ENCODE assay signal across 1 cellular context in genomic region chr16:70419384-70420327, GRCh38.
TF ChIP-seq lines count a peak whose summit lies in the region.

No MANE protein-coding gene starts in this region.

TF ChIP-seq in HepG2, 621 proteins besides CTCF, POLR2A, EP300 and RAD21 (continues in another document):
- TF ChIP-seq ZNF30 (CRISPR knock-in tag; IDR thresholded peaks at IDR 0.05) (no peak), SAP130 (CRISPR knock-in tag; IDR thresholded peaks at IDR 0.05; ENCODE audit: low read depth) (0 out of 2 replicates have a peak, but pooled peaks have one; percentile 3), TOE1 (CRISPR knock-in tag; IDR thresholded peaks at IDR 0.05) (no peak), ZNF687 (CRISPR knock-in tag; IDR thresholded peaks at IDR 0.05) (peak; percentile 68; the same call in 1 of the 2 replicates), UBTF (CRISPR knock-in tag; IDR thresholded peaks at IDR 0.05) (0 out of 2 replicates have a peak, but pooled peaks have one; percentile 12), NR0B2 (CRISPR knock-in tag; IDR thresholded peaks at IDR 0.05) (0 out of 2 replicates have a peak, but pooled peaks have one; percentile 14), HNF1A (IDR thresholded peaks at IDR 0.05; ENCODE audit: low read depth) (no peak), HNF1A (CRISPR knock-in tag; IDR thresholded peaks at IDR 0.05; ENCODE audit: borderline replicate concordance) (no peak), ZSCAN31 (CRISPR knock-in tag; IDR thresholded peaks at IDR 0.05; ENCODE audit: low read depth) (0 out of 2 replicates have a peak, but pooled peaks have one; percentile 25), ZNF224 (CRISPR knock-in tag; IDR thresholded peaks at IDR 0.05) (no peak), ZBTB38 (CRISPR knock-in tag; IDR thresholded peaks at IDR 0.05) (peak; percentile 93), KDM3A (CRISPR knock-in tag; IDR thresholded peaks at IDR 0.05; ENCODE audit: low read depth) (no peak; the same call in 1 of the 2 replicates), DNMT1 (CRISPR knock-in tag; IDR thresholded peaks at IDR 0.05) (no peak), ZNF772 (CRISPR knock-in tag; IDR thresholded peaks at IDR 0.05) (0 out of 2 replicates have a peak, but pooled peaks have one; percentile 10), TEAD3 (CRISPR knock-in tag; optimal IDR thresholded peaks at IDR 0.05; ENCODE audit: borderline replicate concordance) (peak; percentile 64), BCLAF1 (IDR thresholded peaks at IDR 0.05) (no peak), ZNF549 (CRISPR knock-in tag; IDR thresholded peaks at IDR 0.05) (no peak), ZFY (CRISPR knock-in tag; IDR thresholded peaks at IDR 0.05) (0 out of 2 replicates have a peak, but pooled peaks have one; percentile 4), SOX6 (IDR thresholded peaks at IDR 0.05) (no peak), SOX6 (CRISPR knock-in tag; IDR thresholded peaks at IDR 0.05) (no peak), NFKB2 (CRISPR knock-in tag; IDR thresholded peaks at IDR 0.05; ENCODE audit: borderline replicate concordance) (no peak), PHB2 (IDR thresholded peaks at IDR 0.05; ENCODE audit: partially characterized antibody) (no peak), ARID4A (CRISPR knock-in tag; IDR thresholded peaks at IDR 0.05; ENCODE audit: borderline replicate concordance) (0 out of 2 replicates have a peak, but pooled peaks have one; percentile 3), NCOA2 (CRISPR knock-in tag; IDR thresholded peaks at IDR 0.05) (0 out of 2 replicates have a peak, but pooled peaks have one; percentile 1), ZNF441 (CRISPR knock-in tag; IDR thresholded peaks at IDR 0.05; ENCODE audit: borderline replicate concordance) (no peak), ZNF317 (CRISPR knock-in tag; IDR thresholded peaks at IDR 0.05) (no peak), SP4 (CRISPR knock-in tag; IDR thresholded peaks at IDR 0.05) (0 out of 2 replicates have a peak, but pooled peaks have one; percentile 9), ZBTB33 (CRISPR knock-in tag; IDR thresholded peaks at IDR 0.05) (peak; percentile 94), NFYC (CRISPR knock-in tag; IDR thresholded peaks at IDR 0.05) (no peak), FOXC1 (CRISPR knock-in tag; IDR thresholded peaks at IDR 0.05; ENCODE audit: borderline replicate concordance) (0 out of 2 replicates have a peak, but pooled peaks have one; percentile 18), PATZ1 (CRISPR knock-in tag; IDR thresholded peaks at IDR 0.05) (0 out of 2 replicates have a peak, but pooled peaks have one; percentile 17), ZNF543 (CRISPR knock-in tag; IDR thresholded peaks at IDR 0.05) (0 out of 2 replicates have a peak, but pooled peaks have one; percentile 35), YY1 (IDR thresholded peaks at IDR 0.05; ENCODE audit: insufficient read depth, insufficient replicate concordance, low read depth, low read length) (peak; percentile 9), POLR2AphosphoS2 (IDR thresholded peaks at IDR 0.05; ENCODE audit: low read depth, low read length) (no peak), ZNF235 (CRISPR knock-in tag; IDR thresholded peaks at IDR 0.05; ENCODE audit: borderline replicate concordance) (no peak)
